11 cellular contexts compared by ENCODE assay signal in the genomic region with DNA sequence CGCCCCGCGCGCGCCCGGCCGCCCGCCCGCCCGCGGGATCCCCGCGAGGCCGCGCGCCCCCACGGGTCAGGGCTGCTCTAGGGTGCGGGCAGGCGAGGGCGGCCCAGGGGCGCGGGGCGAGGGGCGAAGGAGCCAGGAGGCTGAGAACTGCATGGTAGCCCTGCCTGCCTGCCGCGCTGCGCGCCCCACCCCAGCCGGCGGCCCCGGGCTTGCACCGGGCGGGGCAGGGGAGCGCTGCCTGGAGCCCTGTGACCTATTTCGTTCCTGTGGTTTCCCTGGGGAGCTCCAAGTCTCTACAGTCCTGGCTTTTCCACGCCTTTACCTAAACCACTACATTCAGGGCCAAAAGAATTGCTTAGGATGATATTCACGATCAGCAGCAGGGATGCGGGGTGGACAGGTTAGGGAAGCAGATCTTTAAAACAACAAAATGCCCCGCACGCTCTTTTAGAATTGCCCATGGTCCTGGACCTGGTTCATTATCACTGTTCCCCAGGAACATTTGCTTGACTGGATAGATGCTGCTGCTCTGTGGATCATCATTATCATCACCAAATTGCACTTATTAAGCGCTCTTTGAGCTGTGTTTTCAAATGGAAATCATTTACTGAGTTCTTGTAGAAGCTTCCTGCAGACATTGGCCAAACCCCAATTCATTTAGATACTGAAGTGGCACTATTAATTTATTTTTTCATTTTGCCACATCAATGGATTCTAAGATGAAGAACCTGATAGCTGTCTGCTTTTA. TPM values are rescaled to one million over a fixed set of nuclear protein-coding genes. Genes with fewer than 3 reads are reported as not detected.
DNase-seq lines count a peak whose midpoint lies in the region; ATAC-seq and TF ChIP-seq lines count a peak whose summit lies in the region.
"Had no signal": no experiment of that assay in that cellular context is flagged by ENCODE, and none has a peak within 500 bp of the region (broad histone marks: within the 10 kb centered on the region; RNA-seq: fewer than 3 reads in every experiment).

No MANE protein-coding gene starts in this region.

- no peaks in the 10 kb centered on the region for H3K9me3 ChIP-seq in CD8-positive, alpha-beta T cell (ENCODE audit: low read length)
- no peaks in the 10 kb centered on the region for H3K9me3 ChIP-seq in HUES48 (ENCODE audit: control insufficient read depth, insufficient read depth, low read length)
- no peaks in the 10 kb centered on the region for H3K9me3 ChIP-seq in naive thymus-derived CD4-positive, alpha-beta T cell (ENCODE audit: control insufficient read depth in 2 of 3, low read length in 3 of 3)

- no peak for ATAC-seq in CD8-positive, alpha-beta T cell
- ATAC-seq in naive thymus-derived CD4-positive, alpha-beta T cell = peak; percentile 16
- ATAC-seq in HG03378 (IDR thresholded peaks at IDR 0.05; ENCODE audit: unreplicated experiment) = no peak
- ATAC-seq: left colon had no signal

- H3K27ac ChIP-seq in CD8-positive, alpha-beta T cell (ENCODE audit: low read depth, low read length) = no peak overlapping the region
- H3K27ac ChIP-seq in HUES48 (ENCODE audit: low read depth, low read length) = no peak overlapping the region
- no peak overlapping the region for H3K27ac ChIP-seq in naive thymus-derived CD4-positive, alpha-beta T cell (ENCODE audit: low read depth, low read length)
- H3K27ac ChIP-seq: skin epidermis had no signal

- peaks cover 65% of the 10 kb centered on the region for H3K27me3 Mint-ChIP-seq in CD8-positive, alpha-beta T cell (ENCODE audit: low read depth)
- peaks cover 64 to 76% (median 74%) of the 10 kb centered on the region in 5 donors for H3K27me3 Mint-ChIP-seq in naive thymus-derived CD4-positive, alpha-beta T cell

- H3K27me3 ChIP-seq in CD8-positive, alpha-beta T cell (ENCODE audit: insufficient read depth, low read length) = peaks cover 8% of the 10 kb centered on the region
- peaks cover 73% of the 10 kb centered on the region for H3K27me3 ChIP-seq in HUES48 (ENCODE audit: control insufficient read depth, insufficient read depth, low read length)
- peaks cover 4% of the 10 kb centered on the region in 2 donors for H3K27me3 ChIP-seq in naive thymus-derived CD4-positive, alpha-beta T cell (ENCODE audit: control insufficient read depth in 2 of 2, insufficient read depth in 2 of 2, low read length in 2 of 2)

- CTCF ChIA-PET in CD8-positive, alpha-beta T cell (lab: Charles Lee) = no interaction called here
- CTCF ChIA-PET in naive thymus-derived CD4-positive, alpha-beta T cell (lab: Charles Lee) = no interaction called here

- no peak overlapping the region for H3K4me3 ChIP-seq in CD8-positive, alpha-beta T cell (ENCODE audit: low read depth, low read length)
- peak overlapping the region; percentile 57 for H3K4me3 ChIP-seq in HUES48 (ENCODE audit: low read depth, low read length)
- no peak overlapping the region for H3K4me3 ChIP-seq in naive thymus-derived CD4-positive, alpha-beta T cell (ENCODE audit: low read length)

- no peak overlapping the region for H3K27ac Mint-ChIP-seq in CD8-positive, alpha-beta T cell
- H3K27ac Mint-ChIP-seq in naive thymus-derived CD4-positive, alpha-beta T cell = no peak overlapping the region

- DNase-seq in CD8-positive, alpha-beta T cell = no peak
- peak; percentile 49 for DNase-seq in cerebellar cortex (ENCODE audit: low spot score)
- no peak for DNase-seq in naive thymus-derived CD4-positive, alpha-beta T cell
- DNase-seq in anterior cingulate cortex (lab: John Stamatoyannopoulos, UW) = no peak
- DNase-seq in kidney tubule cell (ENCODE audit: low spot score) = no peak
- no peak for DNase-seq in stimulated activated CD8-positive, alpha-beta memory T cell treated with anti-CD3 and anti-CD28 coated beads, Interleukin-4, amount 100 ng/mL, for 48 hours
- DNase-seq: left colon, NCI-H226 had no signal

- POLR2A ChIA-PET in CD8-positive, alpha-beta T cell (lab: Charles Lee) = no interaction called here
- POLR2A ChIA-PET in naive thymus-derived CD4-positive, alpha-beta T cell (lab: Charles Lee) = no interaction called here

- no peak for TF ChIP-seq CTCF in CD8-positive, alpha-beta T cell (IDR thresholded peaks at IDR 0.05)

- H3K4me1 Mint-ChIP-seq in CD8-positive, alpha-beta T cell (ENCODE audit: low read depth) = peaks cover 21% of the 10 kb centered on the region
- peaks cover 0 to 28% (median 14%) of the 10 kb centered on the region in 7 donors for H3K4me1 Mint-ChIP-seq in naive thymus-derived CD4-positive, alpha-beta T cell

- no peaks in the 10 kb centered on the region for H3K36me3 ChIP-seq in CD8-positive, alpha-beta T cell (ENCODE audit: insufficient read depth, low read length)
- no peaks in the 10 kb centered on the region for H3K36me3 ChIP-seq in HUES48 (ENCODE audit: control insufficient read depth, insufficient read depth, low read length)
- H3K36me3 ChIP-seq in naive thymus-derived CD4-positive, alpha-beta T cell (ENCODE audit: control insufficient read depth in 2 of 3, insufficient read depth in 3 of 3, low read length in 3 of 3) = no peaks in the 10 kb centered on the region

- H3K36me3 Mint-ChIP-seq in CD8-positive, alpha-beta T cell = no peaks in the 10 kb centered on the region
- peaks cover 0 to 14% (median 0%) of the 10 kb centered on the region in 5 donors for H3K36me3 Mint-ChIP-seq in naive thymus-derived CD4-positive, alpha-beta T cell

- intact Hi-C loops in CD8-positive, alpha-beta T cell (cut with DNase I, micrococcal nuclease) = no loop called here
- intact Hi-C loops in naive thymus-derived CD4-positive, alpha-beta T cell (cut with micrococcal nuclease) = no loop called here

- H3K4me3 Mint-ChIP-seq in CD8-positive, alpha-beta T cell = peak overlapping the region; percentile 71
- peak overlapping the region; percentile 11 to 80 (median 60) for H3K4me3 Mint-ChIP-seq in naive thymus-derived CD4-positive, alpha-beta T cell

- H3K4me1 ChIP-seq in CD8-positive, alpha-beta T cell (ENCODE audit: insufficient read depth, low read length) = peaks cover 5% of the 10 kb centered on the region
- H3K4me1 ChIP-seq in HUES48 (ENCODE audit: control insufficient read depth, insufficient read depth, low read length) = 0 out of 2 replicates have a peak, but pooled peaks cover 4% of the 10 kb centered on the region
- H3K4me1 ChIP-seq in naive thymus-derived CD4-positive, alpha-beta T cell (ENCODE audit: control insufficient read depth in 2 of 2, insufficient read depth in 2 of 2, low read length in 2 of 2) = no peaks in the 10 kb centered on the region

- H3K9me3 Mint-ChIP-seq in CD8-positive, alpha-beta T cell = no peaks in the 10 kb centered on the region
- peaks cover 0 to 3% (median 0%) of the 10 kb centered on the region in 11 donors for H3K9me3 Mint-ChIP-seq in naive thymus-derived CD4-positive, alpha-beta T cell

- no peak overlapping the region for H3K9ac ChIP-seq in HUES48 (ENCODE audit: low read depth, low read length)

RNA-seq across cellular contexts. Expression of a gene that starts 0.4 kb away (rescaled TPM):
- not detected for total RNA-seq in CD8-positive, alpha-beta T cell
- not detected for total RNA-seq in naive thymus-derived CD4-positive, alpha-beta T cell
- polyA plus RNA-seq in naive thymus-derived CD4-positive, alpha-beta T cell = not detected
